In the genomic region with DNA sequence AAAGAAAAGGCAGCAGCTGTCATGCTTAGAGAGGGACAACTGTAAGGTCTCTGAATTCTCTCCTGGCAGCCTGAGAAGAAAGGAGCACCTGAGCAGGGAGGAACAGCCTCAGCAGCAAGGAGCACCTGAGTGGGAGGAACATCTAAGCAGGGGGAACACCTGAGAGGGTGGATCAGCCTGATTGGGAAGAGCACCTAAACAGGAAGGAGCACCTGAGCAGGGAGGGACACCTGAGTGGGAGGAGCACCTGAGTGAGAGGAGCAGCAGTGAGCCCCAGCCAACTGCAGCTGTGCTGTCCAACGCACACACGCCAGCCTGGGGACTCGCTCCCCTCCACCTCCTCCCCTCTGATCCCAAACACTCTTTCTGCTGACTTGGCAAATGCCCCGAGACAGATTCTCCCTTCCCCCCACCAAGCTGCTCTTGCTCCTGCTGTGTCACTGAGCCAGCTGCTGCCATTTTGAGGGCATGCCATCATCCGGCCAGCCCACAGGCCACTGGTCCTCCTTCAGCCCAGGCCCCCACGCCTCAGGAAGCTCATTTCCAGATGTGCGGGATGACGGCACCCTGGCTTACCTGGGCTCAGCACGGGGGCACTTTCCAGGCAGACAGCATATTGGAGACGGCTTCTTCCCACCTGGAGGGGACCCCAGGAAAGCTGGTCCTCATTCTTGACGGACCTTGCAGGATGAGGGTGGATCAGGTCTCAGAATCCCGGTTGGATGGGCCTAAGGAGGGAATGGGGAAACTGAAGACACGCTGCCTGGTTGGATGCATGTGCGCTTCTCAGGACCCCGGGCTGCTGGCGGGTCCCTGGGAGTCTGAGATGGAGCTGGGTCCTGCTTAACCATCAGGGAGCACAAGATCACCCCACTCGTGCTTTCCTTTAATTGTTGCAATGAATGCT, we compare ENCODE assay signal across 23 cellular contexts. TPM values are rescaled to one million over a fixed set of nuclear protein-coding genes. Genes with fewer than 3 reads are reported as not detected.
A peak's percentile ranks its signal among the peaks of the same experiment; 100 is the strongest.
DNase-seq lines count a peak whose midpoint lies in the region; ATAC-seq, FAIRE-seq and TF ChIP-seq lines count a peak whose summit lies in the region.
"Had no signal": no experiment of that assay in that cellular context is flagged by ENCODE, and none has a peak within 500 bp of the region (broad histone marks: within the 10 kb centered on the region; RNA-seq: fewer than 3 reads in every experiment).

No MANE protein-coding gene starts in this region.

- no peak overlapping the region for H2BK5ac ChIP-seq in H1 (ENCODE audit: low read depth, low read length)

- DNase-seq in NCI-H524 (lab: John Stamatoyannopoulos, UW) (peak; percentile 83 to 91), H1 (ENCODE audit: low read depth in 1 of 2, low spot score in 2 of 2) (no peak), retina (peak; percentile 47), NCI-H345 treated with DMSO at 0.1 percent for 48 hours (lab: John Stamatoyannopoulos, UW; ENCODE audit: unreplicated experiment) (no peak)
- DNase-seq: activated naive CD4-positive, alpha-beta T cell treated with Interleukin-2 at 50 U/mL for 16 hours; DND-41; effector CD4-positive, alpha-beta T cell; Kasumi-1; natural killer cell; NCI-H1436; NCI-H2107; stimulated activated CD4-positive, alpha-beta T cell treated with anti-CD3 and anti-CD28 coated beads, Interleukin-4, amount 100 ng/mL, for 24 hours; T-cell had no signal

- no peak overlapping the region for H4K5ac ChIP-seq in H1 (ENCODE audit: insufficient read length, low read depth, low read length)

- no peaks in the 10 kb centered on the region for H3K79me1 ChIP-seq in H1 (ENCODE audit: low read depth, low read length)

- no peak overlapping the region; a peak in 1 of 4 replicates for H3K4me2 ChIP-seq in H1 (ENCODE audit: insufficient read depth in 1 of 2, low read depth in 2 of 2, low read length in 2 of 2)

- H3K4me3 ChIP-seq in HEK293 (ENCODE audit: low read depth, low read length) (no peak overlapping the region), H1 (ENCODE audit: extremely low read depth in 1 of 4, insufficient read depth in 2 of 4, low read depth in 3 of 4, low read length in 4 of 4) (no peak overlapping the region)
- H3K4me3 ChIP-seq: HAP-1 had no signal

- peaks cover 0 to 1% of the 10 kb centered on the region in 2 experiments for H4K20me1 ChIP-seq in H1 (replicated peaks in 1 of 2; ENCODE audit: control insufficient read depth in 1 of 2, insufficient read depth in 2 of 2, low read length in 2 of 2)

- CTCF ChIA-PET in HEK293 (lab: Yijun Ruan, JAX) (interaction anchor here (0.7 to 0.8 kb wide), 2 partner anchors 10 to 241 kb away, joined by 3 read pairs; no protein-coding TSS in a partner anchor), H1 (lab: Charles Lee; ENCODE audit: partially characterized antibody) (interaction anchor here (0.6 to 4.8 kb wide), 6 partner anchors 9 to 1975 kb away, joined by 3 to 29 read pairs (median 4); no protein-coding TSS in a partner anchor)

- H2BK15ac ChIP-seq in H1 (ENCODE audit: low read length), result no peak overlapping the region

- 81% methylated on average over 17 of the region's 17 CpGs; no CpG with 5 or more reads in 1 of the 2 experiments for WGBS in H1 (ENCODE audit: extremely low coverage in 1 of 2, insufficient coverage in 1 of 2, insufficient read length in 1 of 2, insufficient replicate concordance in 2 of 2, low coverage in 1 of 2, low lambda C conversion rate in 2 of 2, missing lambda C conversion rate in 1 of 2), 2 experiments

- TF ChIP-seq EP300 in H1 (IDR thresholded peaks at IDR 0.05; ENCODE audit: borderline replicate concordance in 1 of 2, low read depth in 2 of 2, low read length in 2 of 2), result no peak

- no peak overlapping the region for H2AK5ac ChIP-seq in H1 (ENCODE audit: low read depth, low read length)

- no peak for TF ChIP-seq POLR2A in H1 (IDR thresholded peaks at IDR 0.05; ENCODE audit: control extremely low read depth in 1 of 2, low read depth in 2 of 2, low read length in 2 of 2)

- H4K8ac ChIP-seq in H1 (ENCODE audit: extremely low read depth, insufficient read depth, low read length), result peak overlapping the region; percentile 35; the same call in 1 of the 2 replicates

- TF ChIP-seq CTCF in HEK293 (tag by site-specific recombination; IDR thresholded peaks at IDR 0.05) (no peak), H1 (IDR thresholded peaks at IDR 0.05; ENCODE audit: control extremely low read depth in 1 of 3, insufficient read depth in 1 of 3, low read depth in 1 of 3, low read length in 3 of 3) (no peak)

- H3K36me3 ChIP-seq in HEK293 (ENCODE audit: control insufficient read depth in 2 of 2, insufficient read depth in 1 of 2, low read length in 2 of 2), result no peaks in the 10 kb centered on the region
- H3K36me3 ChIP-seq in H1 (ENCODE audit: control insufficient read depth in 2 of 4, insufficient read depth in 4 of 4, low read length in 3 of 4), result no peaks in the 10 kb centered on the region
- H3K36me3 ChIP-seq: HAP-1 had no signal

- peak overlapping the region; percentile 68; the same call in 1 of the 2 replicates for H2BK12ac ChIP-seq in H1 (ENCODE audit: low read depth, low read length)

- POLR2A ChIA-PET in HEK293 (lab: Yijun Ruan, JAX) (no interaction called here), H1 (lab: Charles Lee; ENCODE audit: partially characterized antibody) (no interaction called here)

- H3K9ac ChIP-seq in H1 (replicated peaks in 1 of 4; ENCODE audit: extremely low read depth in 1 of 4, low read depth in 3 of 4, low read length in 3 of 4), result no peak overlapping the region

- H3K27ac ChIP-seq in HEK293 (ENCODE audit: extremely low read depth, low read depth, low read length) (no peak overlapping the region), H1 (ENCODE audit: low read depth, low read length) (no peak overlapping the region)

- H3K4me1 ChIP-seq in HEK293 (ENCODE audit: control insufficient read depth, insufficient read depth, low read length) (no peaks in the 10 kb centered on the region), H1 (replicated peaks in 1 of 4; ENCODE audit: control insufficient read depth in 3 of 4, insufficient read depth in 4 of 4, low read length in 3 of 4) (peaks cover 2 to 10% (median 4%) of the 10 kb centered on the region in 4 experiments; a peak in 5 of 7 replicates)
- H3K4me1 ChIP-seq: HAP-1 had no signal

- no peak overlapping the region for H2BK120ac ChIP-seq in H1 (replicated peaks; ENCODE audit: low read depth, low read length)

- H2BK20ac ChIP-seq in H1 (ENCODE audit: low read length), result no peak overlapping the region

- H3K56ac ChIP-seq in H1 (replicated peaks; ENCODE audit: insufficient read length, low read depth, low read length), result no peak overlapping the region

- H3K9me3 ChIP-seq in HEK293 (ENCODE audit: control insufficient read depth, insufficient read depth, low read depth, low read length) (no peaks in the 10 kb centered on the region), H1 (ENCODE audit: insufficient read depth in 2 of 2, low read depth in 1 of 2, low read length in 1 of 2) (peaks cover 0 to 4% of the 10 kb centered on the region in 2 experiments; a peak in 1 of 4 replicates)
- H3K9me3 ChIP-seq: HAP-1 had no signal

- no peak overlapping the region for H2AFZ ChIP-seq in H1 (ENCODE audit: low read length)

- H3K23me2 ChIP-seq in H1 (ENCODE audit: low read depth, low read length), result no peaks in the 10 kb centered on the region; the same call in 1 of the 2 replicates

- no peaks in the 10 kb centered on the region; a peak in 2 of 7 replicates for H3K27me3 ChIP-seq in H1 (replicated peaks in 1 of 4; ENCODE audit: control insufficient read depth in 3 of 4, extremely low read depth in 1 of 4, insufficient read depth in 3 of 4, low read length in 3 of 4)

- no peak overlapping the region for H3K14ac ChIP-seq in H1 (ENCODE audit: insufficient read length)

- H4K91ac ChIP-seq in H1 (replicated peaks; ENCODE audit: insufficient read length, low read length), result peak overlapping the region; percentile 35

- H3K79me2 ChIP-seq in H1 (ENCODE audit: control insufficient read depth in 1 of 2, insufficient read depth in 2 of 2, low read length in 2 of 2), result no peaks in the 10 kb centered on the region

- H3K18ac ChIP-seq in H1 (ENCODE audit: extremely low read depth, low read length), result 0 out of 2 replicates have a peak overlapping the region, but pooled peaks have one; percentile 24

- no peak overlapping the region for H3K23ac ChIP-seq in H1 (ENCODE audit: insufficient read length)

- FAIRE-seq in H1 (lab: Jason Lieb, UNC), result no peak

- no peak overlapping the region for H3K4ac ChIP-seq in H1 (replicated peaks; ENCODE audit: insufficient read length, low read depth, low read length)

- no peak for ATAC-seq in HG02623 (IDR thresholded peaks at IDR 0.05; ENCODE audit: unreplicated experiment)
- no peak for ATAC-seq in HG02938 (IDR thresholded peaks at IDR 0.05; ENCODE audit: unreplicated experiment)
- ATAC-seq: natural killer cell; stimulated activated effector memory CD8-positive, alpha-beta T cell treated with anti-CD3 and anti-CD28 coated beads, Interleukin-12 subunit alpha, Interleukin-12 subunit beta, amount 100 ng/mL, for 72 hours; T-cell had no signal

- TF ChIP-seq RAD21 in H1 (IDR thresholded peaks at IDR 0.05 in 1 of 2, conservative IDR thresholded peaks at IDR 0.05 in 1 of 2; ENCODE audit: low read depth in 2 of 2, low read length in 2 of 2), result no peak

TF ChIP-seq in HEK293, 187 proteins besides CTCF, POLR2A, EP300 and RAD21:
- TF ChIP-seq HOXA7 (CRISPR knock-in tag; IDR thresholded peaks at IDR 0.05; ENCODE audit: borderline replicate concordance) (no peak), ZNF394 (tag by site-specific recombination; IDR thresholded peaks at IDR 0.05; ENCODE audit: borderline replicate concordance) (peak; percentile 97)

TF ChIP-seq in H1, 55 proteins besides CTCF, POLR2A, EP300 and RAD21:
- TF ChIP-seq TEAD4 (IDR thresholded peaks at IDR 0.05; ENCODE audit: low read depth, low read length), result no peak
- no peak for TF ChIP-seq RBBP5 (IDR thresholded peaks at IDR 0.05; ENCODE audit: borderline replicate concordance, low read depth, low read length)
- no peak for TF ChIP-seq CTBP2 (IDR thresholded peaks at IDR 0.05; ENCODE audit: borderline replicate concordance, insufficient read depth, insufficient read length, low read length)
- no peak for TF ChIP-seq TAF1 (IDR thresholded peaks at IDR 0.05; ENCODE audit: low read depth, low read length)
- TF ChIP-seq BCL11A (IDR thresholded peaks at IDR 0.05; ENCODE audit: low read depth in 2 of 2, low read length in 2 of 2), result no peak
- peak; percentile 84 for TF ChIP-seq MAFK (IDR thresholded peaks at IDR 0.05; ENCODE audit: low read depth, low read length)
- TF ChIP-seq ASH2L (IDR thresholded peaks at IDR 0.05; ENCODE audit: low read length), result no peak
TF ChIP-seq in H1: peak in this region for 1.

RNA-seq across cellular contexts. Expression of a gene that starts 57.7 kb away (rescaled TPM):
- total RNA-seq in H1 (2021; fragmentation: NEBNext Ultra II Directional; extraction: Animal tissue kit (Norgen Biotek cat#: 25700)), result 19.7 and 26.2 TPM in 2 replicates
- 8.0 and 13.9 TPM in 2 replicates for polyA plus RNA-seq in H1 (2011; rRNA removed)
- polyA plus RNA-seq in H1 (2011; cell fraction: cytosol; rRNA removed), result 10.0 TPM
- polyA plus RNA-seq in H1 (2011; cell fraction: nucleus; rRNA removed), result 20.8 TPM
- 17.5 to 29.6 TPM (median 23.9 TPM) in 4 replicates for polyA plus RNA-seq in H1 (2012, experiment 1 of 2)
- polyA plus RNA-seq in H1 (2012, experiment 2 of 2), result 11.2 TPM
- 33.0 TPM for polyA plus RNA-seq in H1 (2013, experiment 1 of 2)
- polyA plus RNA-seq in H1 (2013, experiment 2 of 2), result 28.2 TPM
- polyA minus RNA-seq in H1 (2011; rRNA and poly(A)+ RNA removed), result 1.9 and 2.5 TPM in 2 replicates
- 6.4 TPM for polyA minus RNA-seq in H1 (2011; cell fraction: cytosol; rRNA and poly(A)+ RNA removed)
- 14.4 TPM for polyA minus RNA-seq in H1 (2011; cell fraction: nucleus; rRNA and poly(A)+ RNA removed)
- total RNA-seq: lower leg skin, osteocyte, SK-MEL-5, subcutaneous adipose tissue, T-cell had no signal
- polyA plus RNA-seq: CD14-positive monocyte had no signal

Comparison
In these comparisons a context has a peak if more than half of its experiments do, and no peak if none do; other contexts are left out.
1. DNase-seq: peak in NCI-H524 (2 of 2) and retina (single experiment); none in H1 (0 of 2) and NCI-H345 treated with DMSO at 0.1 percent for 48 hours (single experiment).